Comparison of ENCODE assay signal across 27 cellular contexts in genomic region chr12:23464241-23464812, GRCh38.
"Had no signal": no experiment of that assay in that cellular context is flagged by ENCODE, and none has a peak within 500 bp of the region (broad histone marks: within the 10 kb centered on the region; RNA-seq: fewer than 3 reads in every experiment).

No MANE protein-coding gene starts in this region.

- H3K4me3 Mint-ChIP-seq: activated CD4-positive, alpha-beta memory T cell treated with anti-CD3 and anti-CD28 coated beads, Interleukin-2, amount 10 ng/mL, durations not matched to agents 7 days and 5 days; activated CD4-positive, alpha-beta T cell treated with anti-CD3 and anti-CD28 coated beads, Interleukin-2, amount 10 ng/mL, durations not matched to agents 7 days and 5 days; activated naive CD4-positive, alpha-beta T cell treated with anti-CD3 and anti-CD28 coated beads, Interleukin-2, amount 10 ng/mL, durations not matched to agents 7 days and 5 days; activated naive CD8-positive, alpha-beta T cell treated with anti-CD3 and anti-CD28 coated beads, Interleukin-2, amount 10 ng/mL, durations not matched to agents 7 days and 5 days; activated T-cell treated with anti-CD3 and anti-CD28 coated beads, Interleukin-2, amount 50 U/mL, for 24 hours; activated T-cell treated with anti-CD3 and anti-CD28 coated beads, Interleukin-2, amount 50 U/mL, for 72 hours; brain; WTC11 had no signal

- ATAC-seq: activated naive CD4-positive, alpha-beta T cell treated with anti-CD3 and anti-CD28 coated beads, Interleukin-2, amount 50 U/mL, for 72 hours; activated T-cell treated with anti-CD3 and anti-CD28 coated beads, Interleukin-2, amount 50 U/mL, for 72 hours; esophagus mucosa; WTC11 had no signal

- H3K4me1 ChIP-seq: ascending aorta, breast epithelium, colonic mucosa had no signal

- H3K9me3 ChIP-seq: colonic mucosa had no signal

- H3K27ac Mint-ChIP-seq: activated CD4-positive, alpha-beta memory T cell treated with anti-CD3 and anti-CD28 coated beads, Interleukin-2, amount 10 ng/mL, durations not matched to agents 7 days and 5 days; activated CD4-positive, alpha-beta T cell treated with anti-CD3 and anti-CD28 coated beads, Interleukin-2, amount 10 ng/mL, durations not matched to agents 7 days and 5 days; activated naive CD4-positive, alpha-beta T cell treated with anti-CD3 and anti-CD28 coated beads, Interleukin-2, amount 10 ng/mL, durations not matched to agents 7 days and 5 days; activated naive CD4-positive, alpha-beta T cell treated with anti-CD3 and anti-CD28 coated beads, Interleukin-2, amount 50 U/mL, for 72 hours; activated naive CD8-positive, alpha-beta T cell treated with anti-CD3 and anti-CD28 coated beads, Interleukin-2, amount 10 ng/mL, durations not matched to agents 7 days and 5 days; activated T-cell treated with anti-CD3 and anti-CD28 coated beads, Interleukin-2, amount 50 U/mL, for 24 hours; activated T-cell treated with anti-CD3 and anti-CD28 coated beads, Interleukin-2, amount 50 U/mL, for 72 hours; brain; WTC11 had no signal

- H3K36me3 ChIP-seq: ascending aorta, breast epithelium, cardiac muscle cell, colonic mucosa had no signal

- H3K27me3 ChIP-seq: ascending aorta, breast epithelium, cardiac muscle cell, colonic mucosa had no signal

- H3K36me3 Mint-ChIP-seq: activated naive CD4-positive, alpha-beta T cell treated with anti-CD3 and anti-CD28 coated beads, Interleukin-2, amount 10 ng/mL, durations not matched to agents 7 days and 5 days; activated naive CD8-positive, alpha-beta T cell treated with anti-CD3 and anti-CD28 coated beads, Interleukin-2, amount 10 ng/mL, durations not matched to agents 7 days and 5 days; brain had no signal

- H3K4me3 ChIP-seq: ascending aorta, breast epithelium, cardiac muscle cell, colonic mucosa had no signal

- H3K27ac ChIP-seq: ascending aorta, breast epithelium, cardiac muscle cell, colonic mucosa had no signal

- H3K27me3 Mint-ChIP-seq: activated CD4-positive, alpha-beta memory T cell treated with anti-CD3 and anti-CD28 coated beads, Interleukin-2, amount 10 ng/mL, durations not matched to agents 7 days and 5 days; activated CD4-positive, alpha-beta T cell treated with anti-CD3 and anti-CD28 coated beads, Interleukin-2, amount 10 ng/mL, durations not matched to agents 7 days and 5 days; activated naive CD4-positive, alpha-beta T cell treated with anti-CD3 and anti-CD28 coated beads, Interleukin-2, amount 10 ng/mL, durations not matched to agents 7 days and 5 days; activated naive CD8-positive, alpha-beta T cell treated with anti-CD3 and anti-CD28 coated beads, Interleukin-2, amount 10 ng/mL, durations not matched to agents 7 days and 5 days; activated T-cell treated with anti-CD3 and anti-CD28 coated beads, Interleukin-2, amount 50 U/mL, for 24 hours had no signal

- H3K4me1 Mint-ChIP-seq: activated CD4-positive, alpha-beta memory T cell treated with anti-CD3 and anti-CD28 coated beads, Interleukin-2, amount 10 ng/mL, durations not matched to agents 7 days and 5 days; activated CD4-positive, alpha-beta T cell treated with anti-CD3 and anti-CD28 coated beads, Interleukin-2, amount 10 ng/mL, durations not matched to agents 7 days and 5 days; activated naive CD4-positive, alpha-beta T cell treated with anti-CD3 and anti-CD28 coated beads, Interleukin-2, amount 10 ng/mL, durations not matched to agents 7 days and 5 days; activated naive CD8-positive, alpha-beta T cell treated with anti-CD3 and anti-CD28 coated beads, Interleukin-2, amount 10 ng/mL, durations not matched to agents 7 days and 5 days; brain; WTC11 had no signal

- DNase-seq: activated CD4-positive, alpha-beta memory T cell treated with anti-CD3 and anti-CD28 coated beads, Interleukin-2, amount 10 ng/mL, durations not matched to agents 7 days and 5 days; activated CD4-positive, alpha-beta T cell treated with anti-CD3 and anti-CD28 coated beads for 1 hour; activated CD4-positive, alpha-beta T cell treated with anti-CD3 and anti-CD28 coated beads for 4 hours; activated CD4-positive, alpha-beta T cell treated with anti-CD3 and anti-CD28 coated beads, Interleukin-2, amount 10 ng/mL, durations not matched to agents 7 days and 5 days; activated CD4-positive, alpha-beta T cell treated with anti-CD3 and anti-CD28 coated beads, Interleukin-2, amount 50 U/mL, for 4 hours; activated CD8-positive, alpha-beta memory T cell treated with anti-CD3 and anti-CD28 coated beads, Interleukin-2, amount 50 U/mL, for 48 hours; activated gamma-delta T cell; activated naive CD4-positive, alpha-beta T cell; activated naive CD4-positive, alpha-beta T cell treated with anti-CD3 and anti-CD28 coated beads, Interleukin-2, amount 10 ng/mL, durations not matched to agents 7 days and 5 days; activated naive CD8-positive, alpha-beta T cell treated with anti-CD3 and anti-CD28 coated beads, Interleukin-2, amount 10 ng/mL, durations not matched to agents 7 days and 5 days; activated T-cell treated with anti-CD3 and anti-CD28 coated beads for 4 hours; activated T-cell treated with anti-CD3 and anti-CD28 coated beads, Interleukin-2, amount 50 U/mL, for 24 hours; activated T-cell treated with anti-CD3 and anti-CD28 coated beads, Interleukin-2, amount 50 U/mL, for 72 hours; central memory CD4-positive, alpha-beta T cell; cerebellar nuclear complex; colonic mucosa; effector CD8-positive, alpha-beta T cell; foreskin fibroblast; head of caudate nucleus; T-helper 2 cell had no signal
